2 cellular contexts compared by ENCODE assay signal in the genomic region with DNA sequence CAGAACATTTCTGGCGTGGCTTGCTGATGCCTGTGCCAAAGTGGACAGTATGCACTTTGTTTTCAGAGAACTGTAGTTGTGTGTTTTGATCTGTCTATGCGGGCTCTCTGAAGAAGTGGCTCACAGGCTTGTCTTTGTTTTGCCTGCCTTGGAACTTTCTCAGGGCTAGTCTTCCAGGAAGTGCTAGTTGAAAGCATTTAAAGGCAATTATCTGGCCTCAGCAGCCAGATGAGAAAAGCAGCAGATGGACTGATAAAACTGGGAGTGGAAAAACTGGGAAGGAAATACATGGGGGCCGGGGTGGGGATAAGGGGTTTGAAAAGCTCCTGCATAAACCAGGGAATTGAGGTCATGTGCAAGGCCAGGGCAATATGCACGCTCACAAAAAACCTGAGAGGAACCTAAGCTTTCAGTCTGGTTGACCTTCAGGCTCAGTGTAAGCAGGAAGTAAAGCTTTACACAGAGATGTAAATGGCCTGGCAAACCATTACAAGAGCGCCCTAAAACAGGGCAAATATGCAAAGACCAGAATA.
TF ChIP-seq lines count a peak whose summit lies in the region.

No MANE protein-coding gene starts in this region.

TF ChIP-seq in HepG2, 621 proteins besides CTCF, POLR2A, EP300 and RAD21 (continued from another document and continues in another):
- TF ChIP-seq, protein P1, sequence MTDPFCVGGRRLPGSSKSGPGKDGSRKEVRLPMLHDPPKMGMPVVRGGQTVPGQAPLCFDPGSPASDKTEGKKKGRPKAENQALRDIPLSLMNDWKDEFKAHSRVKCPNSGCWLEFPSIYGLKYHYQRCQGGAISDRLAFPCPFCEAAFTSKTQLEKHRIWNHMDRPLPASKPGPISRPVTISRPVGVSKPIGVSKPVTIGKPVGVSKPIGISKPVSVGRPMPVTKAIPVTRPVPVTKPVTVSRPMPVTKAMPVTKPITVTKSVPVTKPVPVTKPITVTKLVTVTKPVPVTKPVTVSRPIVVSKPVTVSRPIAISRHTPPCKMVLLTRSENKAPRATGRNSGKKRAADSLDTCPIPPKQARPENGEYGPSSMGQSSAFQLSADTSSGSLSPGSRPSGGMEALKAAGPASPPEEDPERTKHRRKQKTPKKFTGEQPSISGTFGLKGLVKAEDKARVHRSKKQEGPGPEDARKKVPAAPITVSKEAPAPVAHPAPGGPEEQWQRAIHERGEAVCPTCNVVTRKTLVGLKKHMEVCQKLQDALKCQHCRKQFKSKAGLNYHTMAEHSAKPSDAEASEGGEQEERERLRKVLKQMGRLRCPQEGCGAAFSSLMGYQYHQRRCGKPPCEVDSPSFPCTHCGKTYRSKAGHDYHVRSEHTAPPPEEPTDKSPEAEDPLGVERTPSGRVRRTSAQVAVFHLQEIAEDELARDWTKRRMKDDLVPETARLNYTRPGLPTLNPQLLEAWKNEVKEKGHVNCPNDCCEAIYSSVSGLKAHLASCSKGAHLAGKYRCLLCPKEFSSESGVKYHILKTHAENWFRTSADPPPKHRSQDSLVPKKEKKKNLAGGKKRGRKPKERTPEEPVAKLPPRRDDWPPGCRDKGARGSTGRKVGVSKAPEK (CRISPR knock-in tag; IDR thresholded peaks at IDR 0.05; ENCODE audit: borderline replicate concordance): no peak
- TF ChIP-seq NFE2L2 (IDR thresholded peaks at IDR 0.05; ENCODE audit: low read length) (no peak), CENPX (CRISPR knock-in tag; IDR thresholded peaks at IDR 0.05) (no peak), SMAD1 (CRISPR knock-in tag; IDR thresholded peaks at IDR 0.05; ENCODE audit: borderline replicate concordance, low read depth) (no peak), ZNF7 (CRISPR knock-in tag; IDR thresholded peaks at IDR 0.05) (no peak), RFX1 (IDR thresholded peaks at IDR 0.05) (no peak), RBFOX2 (IDR thresholded peaks at IDR 0.05; ENCODE audit: low read depth, low read length) (0 out of 2 replicates have a peak, but pooled peaks have one; percentile 46), RFXAP (CRISPR knock-in tag; IDR thresholded peaks at IDR 0.05; ENCODE audit: borderline replicate concordance) (no peak), GATAD2A (CRISPR knock-in tag; IDR thresholded peaks at IDR 0.05) (peak; percentile 55), ZBTB1 (CRISPR knock-in tag; IDR thresholded peaks at IDR 0.05; ENCODE audit: borderline replicate concordance) (no peak), ZNF234 (CRISPR knock-in tag; conservative IDR thresholded peaks at IDR 0.05) (no peak), MED1 (CRISPR knock-in tag; IDR thresholded peaks at IDR 0.05) (peak; percentile 75), SETDB1 (CRISPR knock-in tag; IDR thresholded peaks at IDR 0.05; ENCODE audit: borderline replicate concordance) (no peak), CEBPG (CRISPR knock-in tag; IDR thresholded peaks at IDR 0.05) (0 out of 2 replicates have a peak, but pooled peaks have one; percentile 31), POGZ (CRISPR knock-in tag; IDR thresholded peaks at IDR 0.05) (peak; percentile 56; the same call in 1 of the 2 replicates), GLI4 (CRISPR knock-in tag; IDR thresholded peaks at IDR 0.05; ENCODE audit: borderline replicate concordance) (no peak), GATA4 (IDR thresholded peaks at IDR 0.05; ENCODE audit: borderline replicate concordance, low read depth) (peak; percentile 35; the same call in 1 of the 2 replicates), MEIS1 (CRISPR knock-in tag; IDR thresholded peaks at IDR 0.05; ENCODE audit: borderline replicate concordance) (no peak), FOXO1 (CRISPR knock-in tag; IDR thresholded peaks at IDR 0.05) (peak; percentile 70), NCOR1 (IDR thresholded peaks at IDR 0.05; ENCODE audit: borderline replicate concordance, low read length) (peak; percentile 34; the same call in 1 of the 2 replicates), RXRA (CRISPR knock-in tag; IDR thresholded peaks at IDR 0.05) (peak; percentile 42; the same call in 1 of the 2 replicates), TCF7 (IDR thresholded peaks at IDR 0.05; ENCODE audit: low read depth) (peak; percentile 48), FOXJ3 (CRISPR knock-in tag; IDR thresholded peaks at IDR 0.05; ENCODE audit: borderline replicate concordance) (peak; percentile 21; the same call in 1 of the 2 replicates), ZNF772 (CRISPR knock-in tag; IDR thresholded peaks at IDR 0.05) (peak; percentile 27; the same call in 1 of the 2 replicates), PAF1 (CRISPR knock-in tag; IDR thresholded peaks at IDR 0.05) (no peak)
- TF ChIP-seq, protein P2, sequence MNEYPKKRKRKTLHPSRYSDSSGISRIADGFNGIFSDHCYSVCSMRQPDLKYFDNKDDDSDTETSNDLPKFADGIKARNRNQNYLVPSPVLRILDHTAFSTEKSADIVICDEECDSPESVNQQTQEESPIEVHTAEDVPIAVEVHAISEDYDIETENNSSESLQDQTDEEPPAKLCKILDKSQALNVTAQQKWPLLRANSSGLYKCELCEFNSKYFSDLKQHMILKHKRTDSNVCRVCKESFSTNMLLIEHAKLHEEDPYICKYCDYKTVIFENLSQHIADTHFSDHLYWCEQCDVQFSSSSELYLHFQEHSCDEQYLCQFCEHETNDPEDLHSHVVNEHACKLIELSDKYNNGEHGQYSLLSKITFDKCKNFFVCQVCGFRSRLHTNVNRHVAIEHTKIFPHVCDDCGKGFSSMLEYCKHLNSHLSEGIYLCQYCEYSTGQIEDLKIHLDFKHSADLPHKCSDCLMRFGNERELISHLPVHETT (CRISPR knock-in tag; conservative IDR thresholded peaks at IDR 0.05): 0 out of 2 replicates have a peak, but pooled peaks have one; percentile 21
- TF ChIP-seq, protein P3, sequence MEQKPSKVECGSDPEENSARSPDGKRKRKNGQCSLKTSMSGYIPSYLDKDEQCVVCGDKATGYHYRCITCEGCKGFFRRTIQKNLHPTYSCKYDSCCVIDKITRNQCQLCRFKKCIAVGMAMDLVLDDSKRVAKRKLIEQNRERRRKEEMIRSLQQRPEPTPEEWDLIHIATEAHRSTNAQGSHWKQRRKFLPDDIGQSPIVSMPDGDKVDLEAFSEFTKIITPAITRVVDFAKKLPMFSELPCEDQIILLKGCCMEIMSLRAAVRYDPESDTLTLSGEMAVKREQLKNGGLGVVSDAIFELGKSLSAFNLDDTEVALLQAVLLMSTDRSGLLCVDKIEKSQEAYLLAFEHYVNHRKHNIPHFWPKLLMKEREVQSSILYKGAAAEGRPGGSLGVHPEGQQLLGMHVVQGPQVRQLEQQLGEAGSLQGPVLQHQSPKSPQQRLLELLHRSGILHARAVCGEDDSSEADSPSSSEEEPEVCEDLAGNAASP (CRISPR knock-in tag; IDR thresholded peaks at IDR 0.05; ENCODE audit: borderline replicate concordance): peak; percentile 87; the same call in 1 of the 2 replicates
- TF ChIP-seq, protein P4, sequence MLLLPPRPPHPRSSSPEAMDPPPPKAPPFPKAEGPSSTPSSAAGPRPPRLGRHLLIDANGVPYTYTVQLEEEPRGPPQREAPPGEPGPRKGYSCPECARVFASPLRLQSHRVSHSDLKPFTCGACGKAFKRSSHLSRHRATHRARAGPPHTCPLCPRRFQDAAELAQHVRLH (CRISPR knock-in tag; IDR thresholded peaks at IDR 0.05; ENCODE audit: borderline replicate concordance, low read depth): no peak

TF ChIP-seq in K562, 482 proteins besides CTCF, POLR2A, EP300 and RAD21 (continued from another document):
- TF ChIP-seq ZNF778 (CRISPR knock-in tag; IDR thresholded peaks at IDR 0.05) (no peak), ZSCAN29 (IDR thresholded peaks at IDR 0.05) (peak; percentile 89), ARID1B (IDR thresholded peaks at IDR 0.05) (peak; percentile 63), HCFC1 (IDR thresholded peaks at IDR 0.05; ENCODE audit: low read depth, low read length) (no peak), L3MBTL2 (IDR thresholded peaks at IDR 0.05) (peak; percentile 30; the same call in 1 of the 2 replicates), PURB (CRISPR knock-in tag; IDR thresholded peaks at IDR 0.05; ENCODE audit: low read depth) (no peak), MTA2 (IDR thresholded peaks at IDR 0.05; ENCODE audit: low read depth) (0 out of 2 replicates have a peak, but pooled peaks have one; percentile 32), CBFA2T3 (IDR thresholded peaks at IDR 0.05) (peak; percentile 52; the same call in 1 of the 2 replicates), GABPB2 (CRISPR knock-in tag; conservative IDR thresholded peaks at IDR 0.05) (no peak), TCF3 (CRISPR knock-in tag; IDR thresholded peaks at IDR 0.05) (peak; percentile 64)
